Comparison of ENCODE assay signal across 8 cellular contexts in genomic region chr10:4656576-4657194, GRCh38.
DNase-seq lines count a peak whose midpoint lies in the region; ATAC-seq and TF ChIP-seq lines count a peak whose summit lies in the region.

No MANE protein-coding gene starts in this region.

- no peak for TF ChIP-seq EP300 in gastroesophageal sphincter (IDR thresholded peaks at IDR 0.05)

- no peaks in the 10 kb centered on the region for H3K9me3 ChIP-seq in gastroesophageal sphincter

- H3K27me3 ChIP-seq in gastroesophageal sphincter, result no peaks in the 10 kb centered on the region

- no peaks in the 10 kb centered on the region for H3K9me3 Mint-ChIP-seq in CD14-positive monocyte

- intact Hi-C loops in CD14-positive monocyte (cut with micrococcal nuclease) (loop anchor here (1.0 to 10.0 kb wide), 3 partner anchors 872 to 1417 kb away; partner anchors contain the start of gene KLF6 (in 1 of the 2)), posterior cingulate gyrus (cut with DNase I) (loop anchor here (2.0 to 10.0 kb wide), 2 partner anchors 872 to 1418 kb away; partner anchors contain the start of gene KLF6)

- no peak for TF ChIP-seq POLR2A in gastroesophageal sphincter (IDR thresholded peaks at IDR 0.05)

- peaks cover 3% of the 10 kb centered on the region for H3K4me1 Mint-ChIP-seq in CD14-positive monocyte

- no peak for ATAC-seq in gastroesophageal sphincter
- ATAC-seq in HG03025 (IDR thresholded peaks at IDR 0.05; ENCODE audit: low FRiP score, unreplicated experiment), result no peak
- no peak for ATAC-seq in HG02981 (IDR thresholded peaks at IDR 0.05; ENCODE audit: unreplicated experiment)

- H3K27ac Mint-ChIP-seq in CD14-positive monocyte, result no peak overlapping the region

- H3K27me3 Mint-ChIP-seq in CD14-positive monocyte (ENCODE audit: low read depth in 3 of 3), result peaks cover 3 to 5% (median 3%) of the 10 kb centered on the region in 3 donors

- no peak overlapping the region for H3K4me3 Mint-ChIP-seq in CD14-positive monocyte

- no peaks in the 10 kb centered on the region for H3K36me3 Mint-ChIP-seq in CD14-positive monocyte

- H3K36me3 ChIP-seq in gastroesophageal sphincter, result no peaks in the 10 kb centered on the region

- DNase-seq in CD14-positive monocyte (ENCODE audit: low spot score) (no peak), H4 (ENCODE audit: low spot score) (peak; percentile 52), NCI-H748 treated with DMSO at 0.1 percent for 48 hours (lab: John Stamatoyannopoulos, UW) (peak; percentile 59), posterior cingulate gyrus (peak in 9 of 10 donors; percentile 28 to 87 (median 57))
- peak; percentile 49 to 50 for DNase-seq in activated T-cell treated with anti-CD3 and anti-CD28 coated beads, Interleukin-2, amount 50 U/mL, for 48 hours

- peak overlapping the region in 1 of 4 donors; percentile 19 for H3K27ac ChIP-seq in gastroesophageal sphincter

- H3K4me1 ChIP-seq in gastroesophageal sphincter, result peaks cover 0 to 21% (median 2%) of the 10 kb centered on the region in 3 donors

- TF ChIP-seq CTCF in CD14-positive monocyte (IDR thresholded peaks at IDR 0.05) (peak; percentile 93), gastroesophageal sphincter (IDR thresholded peaks at IDR 0.05) (peak; percentile 82 to 94 (median 90))

- H3K4me3 ChIP-seq in gastroesophageal sphincter, result no peak overlapping the region

- 12% methylated on average over 7 of the region's 7 CpGs for WGBS in gastroesophageal sphincter (ENCODE audit: low coverage in 1 of 2), 2 donors
